In genomic region chr9:7780261-7780988, GRCh38 we compare ENCODE assay signal across 17 cellular contexts. TPM values are rescaled to one million over a fixed set of nuclear protein-coding genes. Genes with fewer than 3 reads are reported as not detected.
DNase-seq lines count a peak whose midpoint lies in the region; ATAC-seq and TF ChIP-seq lines count a peak whose summit lies in the region.
"Had no signal": no experiment of that assay in that cellular context is flagged by ENCODE, and none has a peak within 500 bp of the region (broad histone marks: within the 10 kb centered on the region; RNA-seq: fewer than 3 reads in every experiment).

No MANE protein-coding gene starts in this region.

- in situ Hi-C loops in astrocyte of the cerebellum (cut with HindIII; ENCODE audit: low sequenced_read_pairs), result no loop called here

- H3K9me3 Mint-ChIP-seq in activated naive CD8-positive, alpha-beta T cell treated with anti-CD3 and anti-CD28 coated beads, Interleukin-2, amount 50 U/mL, for 24 hours, result no peaks in the 10 kb centered on the region
- H3K9me3 Mint-ChIP-seq: natural killer cell treated with Interleukin-12 subunit alpha and Interleukin-12 subunit beta and Interleukin-15 and Interleukin-18, amount 100 ng/mL, for 72 hours; T-helper 1 cell treated with Interleukin-12 subunit alpha and Interleukin-12 subunit beta and Interleukin-4 antibody, amounts not matched to agents 30 μg/mL and 1 μg/mL, for 36 hours had no signal

- CTCF ChIA-PET in HEK293T (lab: Yijun Ruan, JAX), result no interaction called here

- H3K4me1 Mint-ChIP-seq in activated naive CD8-positive, alpha-beta T cell treated with anti-CD3 and anti-CD28 coated beads, Interleukin-2, amount 50 U/mL, for 24 hours, result no peaks in the 10 kb centered on the region

- H3K27ac Mint-ChIP-seq in activated naive CD8-positive, alpha-beta T cell treated with anti-CD3 and anti-CD28 coated beads, Interleukin-2, amount 50 U/mL, for 24 hours, result no peak overlapping the region
- H3K27ac Mint-ChIP-seq: natural killer cell treated with Interleukin-12 subunit alpha and Interleukin-12 subunit beta and Interleukin-15 and Interleukin-18, amount 100 ng/mL, for 72 hours; T-helper 1 cell treated with Interleukin-12 subunit alpha and Interleukin-12 subunit beta and Interleukin-4 antibody, amounts not matched to agents 30 μg/mL and 1 μg/mL, for 36 hours had no signal

- POLR2A ChIA-PET in HEK293T (lab: Yijun Ruan, JAX), result no interaction called here

- H3K27me3 Mint-ChIP-seq in activated naive CD8-positive, alpha-beta T cell treated with anti-CD3 and anti-CD28 coated beads, Interleukin-2, amount 50 U/mL, for 24 hours, result no peaks in the 10 kb centered on the region

- ATAC-seq in left ventricle myocardium superior (peak; percentile 63), Right ventricle myocardium superior (ENCODE audit: poor library complexity) (no peak), GM19351 (IDR thresholded peaks at IDR 0.05; ENCODE audit: unreplicated experiment) (no peak)
- ATAC-seq in activated naive CD8-positive, alpha-beta T cell treated with anti-CD3 and anti-CD28 coated beads, Interleukin-2, amount 50 U/mL, for 24 hours, result no peak
- ATAC-seq: A549; activated CD4-positive, CD25-positive, alpha-beta regulatory T cell treated with anti-CD3 and anti-CD28 coated beads, Interleukin-2, amount 50 U/mL, for 24 hours; natural killer cell treated with Interleukin-12 subunit alpha and Interleukin-12 subunit beta and Interleukin-15 and Interleukin-18, amount 100 ng/mL, for 72 hours had no signal

- no peaks in the 10 kb centered on the region for H3K36me3 Mint-ChIP-seq in activated naive CD8-positive, alpha-beta T cell treated with anti-CD3 and anti-CD28 coated beads, Interleukin-2, amount 50 U/mL, for 24 hours (ENCODE audit: low read depth)
- H3K36me3 Mint-ChIP-seq: natural killer cell treated with Interleukin-12 subunit alpha and Interleukin-12 subunit beta and Interleukin-15 and Interleukin-18, amount 100 ng/mL, for 72 hours had no signal

- intact Hi-C loops in left ventricle myocardium superior (cut with micrococcal nuclease), result no loop called here
- intact Hi-C loops in Right ventricle myocardium superior (cut with DNase I), result no loop called here

- TF ChIP-seq CTCF in astrocyte of the cerebellum (IDR thresholded peaks at IDR 0.05; ENCODE audit: low read depth, low read length, missing control alignments), result no peak

- no peak for DNase-seq in left ventricle myocardium superior
- no peak for DNase-seq in Right ventricle myocardium superior
- DNase-seq in astrocyte of the cerebellum (ENCODE audit: low read depth), result peak; percentile 31
- peak; percentile 76 for DNase-seq in iris pigment epithelial cell (ENCODE audit: low read depth)
- no peak for DNase-seq in NCI-H510A treated with DMSO at 0.1 percent for 48 hours (lab: John Stamatoyannopoulos, UW)
- DNase-seq in HEK293T (ENCODE audit: extremely low spot score), result no peak
- no peak for DNase-seq in activated naive CD8-positive, alpha-beta T cell treated with anti-CD3 and anti-CD28 coated beads, Interleukin-2, amount 50 U/mL, for 24 hours
- DNase-seq: activated CD8-positive, alpha-beta memory T cell treated with anti-CD3 and anti-CD28 coated beads, Interleukin-2, amount 50 U/mL, for 4 hours; activated naive CD4-positive, alpha-beta T cell treated with Interleukin-2 at 50 U/mL for 16 hours; NCI-H2029; stimulated activated CD4-positive, alpha-beta T cell treated with anti-CD3 and anti-CD28 coated beads, Interleukin-2, amount 100 ng/mL, for 48 hours; stimulated activated CD8-positive, alpha-beta memory T cell treated with anti-CD3 and anti-CD28 coated beads, Interleukin-4, amount 100 ng/mL, for 48 hours had no signal

- H3K4me3 ChIP-seq in astrocyte of the cerebellum (ENCODE audit: low read depth, low read length), result no peak overlapping the region
- H3K4me3 ChIP-seq: A549 had no signal

- H3K4me3 Mint-ChIP-seq in activated naive CD8-positive, alpha-beta T cell treated with anti-CD3 and anti-CD28 coated beads, Interleukin-2, amount 50 U/mL, for 24 hours, result no peak overlapping the region
- H3K4me3 Mint-ChIP-seq: natural killer cell treated with Interleukin-12 subunit alpha and Interleukin-12 subunit beta and Interleukin-15 and Interleukin-18, amount 100 ng/mL, for 72 hours; T-helper 1 cell treated with Interleukin-12 subunit alpha and Interleukin-12 subunit beta and Interleukin-4 antibody, amounts not matched to agents 30 μg/mL and 1 μg/mL, for 36 hours had no signal

TF ChIP-seq in HEK293T, 16 proteins besides CTCF, POLR2A, EP300 and RAD21:
- TF ChIP-seq LEF1 (IDR thresholded peaks at IDR 0.05; ENCODE audit: borderline replicate concordance) (no peak), NFRKB (IDR thresholded peaks at IDR 0.05) (no peak), FOXM1 (IDR thresholded peaks at IDR 0.05; ENCODE audit: borderline replicate concordance) (no peak)
- TF ChIP-seq, protein P1, sequence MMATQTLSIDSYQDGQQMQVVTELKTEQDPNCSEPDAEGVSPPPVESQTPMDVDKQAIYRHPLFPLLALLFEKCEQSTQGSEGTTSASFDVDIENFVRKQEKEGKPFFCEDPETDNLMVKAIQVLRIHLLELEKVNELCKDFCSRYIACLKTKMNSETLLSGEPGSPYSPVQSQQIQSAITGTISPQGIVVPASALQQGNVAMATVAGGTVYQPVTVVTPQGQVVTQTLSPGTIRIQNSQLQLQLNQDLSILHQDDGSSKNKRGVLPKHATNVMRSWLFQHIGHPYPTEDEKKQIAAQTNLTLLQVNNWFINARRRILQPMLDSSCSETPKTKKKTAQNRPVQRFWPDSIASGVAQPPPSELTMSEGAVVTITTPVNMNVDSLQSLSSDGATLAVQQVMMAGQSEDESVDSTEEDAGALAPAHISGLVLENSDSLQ (IDR thresholded peaks at IDR 0.05), result no peak

RNA-seq across cellular contexts. Expression of gene DMAC1, which starts 19.2 kb away (rescaled TPM):
- 133 TPM for total RNA-seq in left ventricle myocardium superior
- 130 TPM for total RNA-seq in Right ventricle myocardium superior

Comparison
In these comparisons a context has a peak if more than half of its experiments do, and no peak if none do; other contexts are left out.
1. DNase-seq: peak in astrocyte of the cerebellum (single experiment) and iris pigment epithelial cell (single experiment); none in left ventricle myocardium superior (single experiment), Right ventricle myocardium superior (single experiment), NCI-H510A treated with DMSO at 0.1 percent for 48 hours (single experiment), HEK293T (single experiment) and activated naive CD8-positive, alpha-beta T cell treated with anti-CD3 and anti-CD28 coated beads, Interleukin-2, amount 50 U/mL, for 24 hours (single experiment).